25 cellular contexts compared by ENCODE assay signal in the genomic region with DNA sequence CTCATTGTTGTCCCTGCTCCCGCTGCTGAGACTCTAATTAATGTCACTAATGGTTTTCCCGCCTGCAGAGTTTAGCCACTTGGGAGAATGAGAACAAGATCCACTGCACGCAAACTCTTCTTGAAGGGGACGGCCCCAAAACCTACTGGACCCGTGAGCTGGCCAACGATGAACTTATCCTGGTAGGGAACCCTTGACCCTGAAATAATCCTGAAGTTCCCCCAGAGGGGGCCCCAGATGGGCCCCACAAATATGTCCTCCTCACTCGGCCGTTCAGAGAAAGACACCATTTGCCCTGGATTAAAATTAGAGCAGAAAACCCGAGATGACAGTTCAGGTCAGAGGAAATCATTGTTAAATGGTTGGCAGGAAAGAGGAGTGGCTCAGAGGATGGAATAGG. TPM values are rescaled to one million over a fixed set of nuclear protein-coding genes. Genes with fewer than 3 reads are reported as not detected.
"Had no signal": no experiment of that assay in that cellular context is flagged by ENCODE, and none has a peak within 500 bp of the region (broad histone marks: within the 10 kb centered on the region; RNA-seq: fewer than 3 reads in every experiment).

No MANE protein-coding gene starts in this region.

- H3K27ac Mint-ChIP-seq: activated naive CD8-positive, alpha-beta T cell treated with anti-CD3 and anti-CD28 coated beads for 36 hours; memory B cell; nephron progenitor cell; T-cell; T-helper 2 cell treated with Interferon-gamma antibody and Interleukin-4, amounts not matched to agents 5 μg/mL and 100 μg/mL, for 36 hours had no signal

- H3K4me1 Mint-ChIP-seq: activated naive CD8-positive, alpha-beta T cell treated with anti-CD3 and anti-CD28 coated beads for 36 hours; central memory CD8-positive, alpha-beta T cell; memory B cell had no signal

- H3K36me3 Mint-ChIP-seq: activated naive CD8-positive, alpha-beta T cell treated with anti-CD3 and anti-CD28 coated beads for 36 hours; memory B cell; T-cell had no signal

- H3K9me3 Mint-ChIP-seq: activated naive CD8-positive, alpha-beta T cell treated with anti-CD3 and anti-CD28 coated beads for 36 hours; activated T-cell treated with anti-CD3 and anti-CD28 coated beads, Interleukin-2, amount 50 U/mL, for 4 hours; central memory CD8-positive, alpha-beta T cell; memory B cell; nephron progenitor cell; T-cell; T-helper 2 cell treated with Interferon-gamma antibody and Interleukin-4, amounts not matched to agents 5 μg/mL and 100 μg/mL, for 36 hours had no signal

- H3K4me3 Mint-ChIP-seq: activated naive CD8-positive, alpha-beta T cell treated with anti-CD3 and anti-CD28 coated beads for 36 hours; activated T-cell treated with anti-CD3 and anti-CD28 coated beads, Interleukin-2, amount 50 U/mL, for 4 hours; central memory CD8-positive, alpha-beta T cell; memory B cell; nephron progenitor cell; T-cell; T-helper 2 cell treated with Interferon-gamma antibody and Interleukin-4, amounts not matched to agents 5 μg/mL and 100 μg/mL, for 36 hours had no signal

- H3K9me3 ChIP-seq: breast epithelium, esophagus squamous epithelium, gastrocnemius medialis, heart left ventricle, thoracic aorta, upper lobe of right lung had no signal

- H3K4me3 ChIP-seq: breast epithelium, esophagus squamous epithelium, gastrocnemius medialis, heart left ventricle, thoracic aorta, upper lobe of right lung had no signal

- H3K36me3 ChIP-seq: breast epithelium, esophagus squamous epithelium, gastrocnemius medialis, heart left ventricle, thoracic aorta, upper lobe of right lung had no signal

- H3K27ac ChIP-seq: breast epithelium, dorsolateral prefrontal cortex, esophagus squamous epithelium, gastrocnemius medialis, heart left ventricle, thoracic aorta, upper lobe of right lung, VCaP had no signal

- DNase-seq: activated CD4-positive, alpha-beta T cell treated with anti-CD3 and anti-CD28 coated beads for 1 hour; activated CD8-positive, alpha-beta memory T cell treated with anti-CD3 and anti-CD28 coated beads for 24 hours; activated CD8-positive, alpha-beta memory T cell treated with anti-CD3 and anti-CD28 coated beads, Interleukin-2, amount 50 U/mL, for 4 hours; activated naive CD4-positive, alpha-beta T cell treated with Interleukin-2 at 50 U/mL for 16 hours; activated naive CD8-positive, alpha-beta T cell treated with anti-CD3 and anti-CD28 coated beads for 36 hours; activated T-cell treated with anti-CD3 and anti-CD28 coated beads, Interleukin-2, amount 50 U/mL, for 4 hours; dorsolateral prefrontal cortex; esophagus squamous epithelium; gastrocnemius medialis; heart left ventricle; islet precursor cell; left colon; nephron progenitor cell; posterior cingulate gyrus; stimulated activated CD4-positive, alpha-beta T cell treated with anti-CD3 and anti-CD28 coated beads, Interleukin-4, amount 100 ng/mL, for 1 hour; stimulated activated naive CD4-positive, alpha-beta T cell; T-cell had no signal

- H3K4me1 ChIP-seq: breast epithelium, upper lobe of right lung had no signal

RNA-seq across cellular contexts. Expression of a gene that starts 3.3 kb away (rescaled TPM):
- total RNA-seq: activated naive CD8-positive, alpha-beta T cell treated with anti-CD3 and anti-CD28 coated beads for 36 hours; activated T-cell treated with anti-CD3 and anti-CD28 coated beads, Interleukin-2, amount 50 U/mL, for 4 hours; esophagus squamous epithelium; gastrocnemius medialis; myocyte; upper lobe of right lung had no signal
- polyA plus RNA-seq: heart left ventricle had no signal
